Comparison of ENCODE assay signal across 15 cellular contexts in the genomic region with DNA sequence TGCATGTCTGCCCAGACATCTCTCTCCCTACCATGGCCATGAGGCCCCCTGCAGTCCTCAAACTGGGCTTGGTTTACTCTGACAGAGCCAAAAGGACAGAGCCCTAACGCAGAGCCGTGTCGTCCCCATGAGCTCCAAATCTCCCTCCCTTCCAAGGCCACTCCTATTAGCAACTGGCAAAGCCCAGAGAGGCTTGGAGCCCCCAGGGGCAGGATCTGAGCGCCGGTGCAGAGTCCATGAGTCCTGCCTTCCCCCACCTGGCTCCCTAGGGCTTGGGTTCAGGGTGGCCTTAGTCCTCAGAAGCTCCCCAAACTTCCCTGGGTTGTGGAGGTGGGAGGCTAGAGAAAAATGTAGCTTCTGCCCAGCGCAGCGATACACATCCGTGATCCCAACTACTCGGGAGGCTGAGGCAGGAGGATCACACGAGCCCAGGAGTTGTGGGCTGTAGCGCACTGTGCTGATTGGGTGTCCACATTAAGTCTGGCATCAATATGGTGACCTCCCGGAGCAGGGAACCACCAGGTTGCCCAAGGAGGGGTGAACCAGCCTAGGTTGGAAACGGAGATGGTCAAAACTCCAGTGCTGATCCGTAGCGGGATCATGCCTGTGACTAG. TPM values are rescaled to one million over a fixed set of nuclear protein-coding genes. Genes with fewer than 3 reads are reported as not detected.
A peak's percentile ranks its signal among the peaks of the same experiment; 100 is the strongest.
DNase-seq lines count a peak whose midpoint lies in the region; ATAC-seq and TF ChIP-seq lines count a peak whose summit lies in the region.
"Had no signal": no experiment of that assay in that cellular context is flagged by ENCODE, and none has a peak within 500 bp of the region (broad histone marks: within the 10 kb centered on the region; RNA-seq: fewer than 3 reads in every experiment).

No MANE protein-coding gene starts in this region.

- H3K27me3 Mint-ChIP-seq in GM23338 (ENCODE audit: insufficient read depth, low read depth, poor library complexity) (peaks cover 14% of the 10 kb centered on the region), endothelial cell (ENCODE audit: unreplicated experiment) (no peaks in the 10 kb centered on the region)

- H3K36me3 ChIP-seq in GM23338 (ENCODE audit: insufficient read depth) (no peaks in the 10 kb centered on the region), PC-9 (ENCODE audit: low read depth) (no peaks in the 10 kb centered on the region), osteoblast (ENCODE audit: insufficient read depth, low read length) (no peaks in the 10 kb centered on the region)
- H3K36me3 ChIP-seq: HAP-1 had no signal

- H3K27ac ChIP-seq in GM23338 (ENCODE audit: low read depth) (no peak overlapping the region), PC-9 (peak overlapping the region; percentile 89), osteoblast (ENCODE audit: low read depth, low read length) (no peak overlapping the region)

- peaks cover 12% of the 10 kb centered on the region for H3K4me1 Mint-ChIP-seq in GM23338
- H3K4me1 Mint-ChIP-seq in endothelial cell (ENCODE audit: unreplicated experiment) = peaks cover 2% of the 10 kb centered on the region

- H3K9me2 ChIP-seq in GM23338 (ENCODE audit: insufficient read depth) (no peaks in the 10 kb centered on the region), PC-9 (ENCODE audit: insufficient read depth) (no peaks in the 10 kb centered on the region)

- H3K4me1 ChIP-seq in GM23338 (ENCODE audit: insufficient read depth) (peaks cover 3% of the 10 kb centered on the region), PC-9 (replicated peaks; ENCODE audit: insufficient read depth) (peaks cover 41% of the 10 kb centered on the region), osteoblast (ENCODE audit: insufficient read depth, low read length) (peaks cover 10% of the 10 kb centered on the region)

- H3K27me3 ChIP-seq in GM23338 (ENCODE audit: insufficient read depth) = no peaks in the 10 kb centered on the region
- H3K27me3 ChIP-seq in PC-9 (ENCODE audit: insufficient read depth, low read depth) = no peaks in the 10 kb centered on the region
- peaks cover 2% of the 10 kb centered on the region for H3K27me3 ChIP-seq in osteoblast (ENCODE audit: insufficient read depth, low read length)

- TF ChIP-seq CTCF in GM23338 (conservative IDR thresholded peaks at IDR 0.05; ENCODE audit: low read depth in 2 of 2) (no peak), PC-9 (conservative IDR thresholded peaks at IDR 0.05) (no peak), osteoblast (IDR thresholded peaks at IDR 0.05; ENCODE audit: extremely low read depth, low read depth, low read length) (no peak), endothelial cell (IDR thresholded peaks at IDR 0.05; ENCODE audit: unreplicated experiment) (no peak)

- no peak overlapping the region for H3K4me3 Mint-ChIP-seq in GM23338
- no peak overlapping the region for H3K4me3 Mint-ChIP-seq in endothelial cell (ENCODE audit: unreplicated experiment)
- H3K4me3 Mint-ChIP-seq: CD4-positive, alpha-beta memory T cell had no signal

- no TSS peak for BruUV-seq in PC-9 (replicated peaks; lab: Mats Ljungman, UMichigan)

- H3F3A ChIP-seq in GM23338 (replicated peaks; ENCODE audit: low read depth) (peaks cover 10% of the 10 kb centered on the region; the same call in 1 of the 2 replicates), PC-9 (ENCODE audit: insufficient read depth, low read depth) (peaks cover 47% of the 10 kb centered on the region)

- no peaks in the 10 kb centered on the region; the same call in 2 of the 3 replicates for H3K36me3 Mint-ChIP-seq in GM23338 (ENCODE audit: low read depth)
- H3K36me3 Mint-ChIP-seq in endothelial cell (ENCODE audit: low read depth, unreplicated experiment) = no peaks in the 10 kb centered on the region
- H3K36me3 Mint-ChIP-seq: CD4-positive, alpha-beta memory T cell had no signal

- POLR2A ChIA-PET in PC-9 (lab: Charles Lee; ENCODE audit: unreplicated experiment) = interaction anchor here (0.6 to 0.7 kb wide), 2 partner anchors 277 to 408 kb away, joined by 7 to 16 read pairs; no protein-coding TSS in a partner anchor

- CTCF ChIA-PET in PC-9 (lab: Charles Lee) = interaction anchor here (0.5 to 0.6 kb wide), 3 partner anchors 13 to 144 kb away, joined by 3 to 13 read pairs (median 4); no protein-coding TSS in a partner anchor

- H4K20me1 ChIP-seq in GM23338 (replicated peaks; ENCODE audit: insufficient read depth) (no peaks in the 10 kb centered on the region), PC-9 (ENCODE audit: insufficient read depth) (no peaks in the 10 kb centered on the region), osteoblast (ENCODE audit: insufficient read depth, low read length) (no peaks in the 10 kb centered on the region)

- intact Hi-C loops in PC-9 (cut with micrococcal nuclease; ENCODE audit: unreplicated experiment) (no loop called here), sciatic nerve (cut with DNase I) (loop anchor here (10.0 kb wide), 1 partner anchor 302 kb away; a partner anchor contains a TSS)

- DNase-seq in GM23338 (ENCODE audit: low spot score) (no peak), PC-9 (no peak), osteoblast (ENCODE audit: insufficient read length, low spot score, missing footprints) (peak; percentile 22), NK-92 (lab: John Stamatoyannopoulos, UW; ENCODE audit: unreplicated experiment) (no peak), endothelial cell (ENCODE audit: low spot score) (no peak), sciatic nerve (ENCODE audit: low spot score) (no peak)
- DNase-seq: CD4-positive, alpha-beta memory T cell; DMS79; KG1; NCI-H1417 treated with DMSO at 0.1 percent for 48 hours; NCI-H2029; NCI-H2171 treated with DMSO at 0.1 percent for 48 hours; NCI-H446 treated with DMSO at 0.1 percent for 48 hours; NCI-H774 had no signal

- H3K9me3 Mint-ChIP-seq in GM23338 (no peaks in the 10 kb centered on the region), endothelial cell (ENCODE audit: unreplicated experiment) (no peaks in the 10 kb centered on the region)

- H3K9me3 ChIP-seq in PC-9 (ENCODE audit: insufficient read depth, low read depth) (no peaks in the 10 kb centered on the region), osteoblast (ENCODE audit: low read depth, low read length) (no peaks in the 10 kb centered on the region)
- H3K9me3 ChIP-seq: HAP-1 had no signal

- H3K27ac Mint-ChIP-seq in GM23338 = no peak overlapping the region
- no peak overlapping the region for H3K27ac Mint-ChIP-seq in endothelial cell (ENCODE audit: unreplicated experiment)

- H2AFZ ChIP-seq in GM23338 (0 out of 2 replicates have a peak overlapping the region, but pooled peaks have one; percentile 24), PC-9 (peak overlapping the region; percentile 60; the same call in 1 of the 2 replicates), osteoblast (ENCODE audit: low read length) (no peak overlapping the region)

- no peak for ATAC-seq in GM23338
- no peak for ATAC-seq in sciatic nerve

- H3K79me2 ChIP-seq in GM23338 (replicated peaks; ENCODE audit: insufficient read depth) (no peaks in the 10 kb centered on the region), PC-9 (ENCODE audit: low read depth) (no peaks in the 10 kb centered on the region; the same call in 1 of the 2 replicates), osteoblast (ENCODE audit: insufficient read depth, low read length) (no peaks in the 10 kb centered on the region)

- H3K4me3 ChIP-seq in GM23338 = no peak overlapping the region
- H3K4me3 ChIP-seq in PC-9 = no peak overlapping the region
- no peak overlapping the region for H3K4me3 ChIP-seq in osteoblast (ENCODE audit: insufficient read depth, low read length)
- H3K4me3 ChIP-seq: HAP-1 had no signal

- H3K4me2 ChIP-seq in GM23338 = no peak overlapping the region
- H3K4me2 ChIP-seq in PC-9 = peak overlapping the region; percentile 71
- H3K4me2 ChIP-seq in osteoblast (ENCODE audit: insufficient read depth, low read length) = no peak overlapping the region

TF ChIP-seq in GM23338, 12 proteins besides CTCF, POLR2A, EP300 and RAD21 (continues in another document):
- no peak for TF ChIP-seq STAT1 (IDR thresholded peaks at IDR 0.05; ENCODE audit: unreplicated experiment)

RNA-seq across cellular contexts. Expression of a gene that starts 7.4 kb away (rescaled TPM):
- 18.9 and 27.6 TPM in 2 replicates for total RNA-seq in GM23338 (2014; rRNA removed; shearing (Covaris generic))
- polyA plus RNA-seq in GM23338 (2016; fragmentation: Nextera tagmentation; extraction: Ambion mirVana) = 15.5 and 19.4 TPM in 2 replicates
- total RNA-seq in PC-9 (2021) (42.0 and 53.6 TPM in 2 replicates), osteoblast (31.1 and 56.3 TPM in 2 replicates), endothelial cell (ENCODE audit: unreplicated experiment) (32.1 TPM), sciatic nerve (49.6 TPM)

RNA-seq across cellular contexts. Expression of a gene that starts 10.1 kb away (rescaled TPM):
- total RNA-seq in GM23338 (2014; rRNA removed; shearing (Covaris generic)) = 511 and 591 TPM in 2 replicates
- polyA plus RNA-seq in GM23338 (2016; fragmentation: Nextera tagmentation; extraction: Ambion mirVana) = 637 and 641 TPM in 2 replicates
- total RNA-seq in PC-9 (2021) (291 and 323 TPM in 2 replicates), osteoblast (74.3 and 74.6 TPM in 2 replicates), endothelial cell (ENCODE audit: unreplicated experiment) (166 TPM), sciatic nerve (45.7 TPM)

RNA-seq across cellular contexts. Expression of a gene that starts 51.6 kb away (rescaled TPM):
- 154 and 181 TPM in 2 replicates for total RNA-seq in GM23338 (2014; rRNA removed; shearing (Covaris generic))
- 40.0 and 52.5 TPM in 2 replicates for polyA plus RNA-seq in GM23338 (2016; fragmentation: Nextera tagmentation; extraction: Ambion mirVana)
- total RNA-seq in PC-9 (2021) = 115 and 150 TPM in 2 replicates
- total RNA-seq in osteoblast = 170 and 172 TPM in 2 replicates
- total RNA-seq in endothelial cell (ENCODE audit: unreplicated experiment) = 129 TPM
- 298 TPM for total RNA-seq in sciatic nerve

RNA-seq across cellular contexts. Expression of a gene that starts 52.9 kb away (rescaled TPM):
- 15.7 and 19.8 TPM in 2 replicates for total RNA-seq in GM23338 (2014; rRNA removed; shearing (Covaris generic))
- 12.6 and 18.3 TPM in 2 replicates for polyA plus RNA-seq in GM23338 (2016; fragmentation: Nextera tagmentation; extraction: Ambion mirVana)
- total RNA-seq in PC-9 (2021) = 15.1 and 17.2 TPM in 2 replicates
- 61.6 and 74.2 TPM in 2 replicates for total RNA-seq in osteoblast
- 1.3 TPM for total RNA-seq in endothelial cell (ENCODE audit: unreplicated experiment)
- total RNA-seq in sciatic nerve = 8.3 TPM
- polyA plus RNA-seq: CD4-positive, alpha-beta memory T cell had no signal

RNA-seq across cellular contexts. Expression of a gene that starts 58.8 kb away (rescaled TPM):
- 0.35 and 0.89 TPM in 2 replicates for total RNA-seq in GM23338 (2014; rRNA removed; shearing (Covaris generic))
- polyA plus RNA-seq in GM23338 (2016; fragmentation: Nextera tagmentation; extraction: Ambion mirVana) = 0.10 TPM in 1 of 2 replicates, not detected in the other
- total RNA-seq in PC-9 (2021) (5.6 and 7.3 TPM in 2 replicates), osteoblast (2.5 and 3.5 TPM in 2 replicates), endothelial cell (ENCODE audit: unreplicated experiment) (1.2 TPM), sciatic nerve (12.7 TPM)
